ENCODE assay signal across 10 cellular contexts in genomic region chr2:166103277-166103676, GRCh38. TPM values are rescaled to one million over a fixed set of nuclear protein-coding genes. Genes with fewer than 3 reads are reported as not detected.
"Had no signal": no experiment of that assay in that cellular context is flagged by ENCODE, and none has a peak within 500 bp of the region (broad histone marks: within the 10 kb centered on the region; RNA-seq: fewer than 3 reads in every experiment).

No MANE protein-coding gene starts in this region.

RNA-seq across cellular contexts. Expression of gene SCN1A, which starts 24.5 kb away (rescaled TPM):
- total RNA-seq: subcutaneous adipose tissue, suprapubic skin, thoracic aorta, thyroid gland, tibial nerve, transverse colon, ureter, vagina had no signal
- polyA plus RNA-seq: stomach, urinary bladder had no signal
